22 cellular contexts compared by ENCODE assay signal in the genomic region with DNA sequence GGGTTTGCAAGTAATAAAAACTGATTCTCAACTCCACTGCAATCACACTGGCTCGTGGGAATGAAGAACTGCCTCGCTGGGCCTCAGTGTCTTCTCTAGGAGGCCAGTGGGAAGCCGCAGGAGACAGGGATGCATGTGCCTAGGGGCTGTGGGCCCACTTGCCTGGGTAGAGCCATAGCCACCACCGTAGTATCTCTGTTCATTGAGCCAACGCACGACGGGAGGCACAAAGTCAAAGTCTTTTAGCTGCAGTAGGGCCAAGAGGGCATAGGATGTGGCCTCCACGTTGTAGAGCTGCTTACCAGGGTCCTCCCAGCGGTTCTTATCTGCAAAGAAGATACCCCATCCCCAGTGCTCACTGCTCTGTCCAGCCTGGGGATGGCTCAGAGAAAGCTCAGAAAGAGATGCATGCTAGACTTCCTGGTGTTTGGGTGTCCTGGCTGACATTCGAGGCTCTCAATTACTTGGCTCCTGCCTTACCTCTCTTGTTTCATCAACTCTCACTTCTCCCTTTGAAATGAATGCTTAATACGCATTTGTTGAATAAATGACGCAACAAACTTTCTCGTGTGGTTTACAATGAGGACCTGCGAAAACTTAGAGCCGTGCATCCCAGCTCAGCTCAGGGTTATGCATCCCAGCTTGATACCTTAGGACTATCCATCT. TPM values are rescaled to one million over a fixed set of nuclear protein-coding genes. Genes with fewer than 3 reads are reported as not detected.
"Had no signal": no experiment of that assay in that cellular context is flagged by ENCODE, and none has a peak within 500 bp of the region (broad histone marks: within the 10 kb centered on the region; RNA-seq: fewer than 3 reads in every experiment).

No MANE protein-coding gene starts in this region.

- DNase-seq: activated B cell treated with CpG ODN at 0.5 μM for 24 hours; activated CD4-positive, alpha-beta memory T cell treated with anti-CD3 and anti-CD28 coated beads, Interleukin-2, amount 10 ng/mL, durations not matched to agents 7 days and 5 days; activated CD4-positive, alpha-beta T cell treated with anti-CD3 and anti-CD28 coated beads for 48 hours; activated CD8-positive, alpha-beta memory T cell treated with anti-CD3 and anti-CD28 coated beads, Interleukin-2, amount 10 ng/mL, durations not matched to agents 7 days and 5 days; activated naive CD4-positive, alpha-beta T cell treated with anti-CD3 and anti-CD28 coated beads for 36 hours; erythroblast; foreskin melanocyte; glutamatergic neuron; hippocampal formation; occipital lobe; stimulated activated CD4-positive, alpha-beta T cell treated with anti-CD3 and anti-CD28 coated beads, Interleukin-2, amount 100 ng/mL, for 24 hours; stimulated activated naive CD8-positive, alpha-beta T cell treated with anti-CD3 and anti-CD28 coated beads, Interleukin-15, Interleukin-2, amounts not matched to agents 100 U/mL and 50 U/mL, for 24 hours; substantia nigra; transverse colon; uterus had no signal

- H3K27me3 ChIP-seq: ascending aorta, transverse colon, uterus had no signal

- H3K9me3 ChIP-seq: ascending aorta, transverse colon, uterus had no signal

- ATAC-seq: activated CD8-positive, alpha-beta memory T cell treated with anti-CD3 and anti-CD28 coated beads, Interleukin-2, amount 10 ng/mL, durations not matched to agents 7 days and 5 days had no signal

- H3K27me3 Mint-ChIP-seq: activated B cell treated with CpG ODN at 0.5 μM for 24 hours; activated T-helper 17 cell treated with anti-CD3 and anti-CD28 coated beads, Interleukin-2, amount 50 U/mL, for 72 hours; central memory CD8-positive, alpha-beta T cell had no signal

- H3K4me3 Mint-ChIP-seq: activated B cell treated with CpG ODN at 0.5 μM for 24 hours; activated CD4-positive, alpha-beta memory T cell treated with anti-CD3 and anti-CD28 coated beads, Interleukin-2, amount 10 ng/mL, durations not matched to agents 7 days and 5 days; activated CD8-positive, alpha-beta memory T cell treated with anti-CD3 and anti-CD28 coated beads, Interleukin-2, amount 10 ng/mL, durations not matched to agents 7 days and 5 days; activated naive CD4-positive, alpha-beta T cell treated with anti-CD3 and anti-CD28 coated beads for 36 hours; activated T-helper 17 cell treated with anti-CD3 and anti-CD28 coated beads, Interleukin-2, amount 50 U/mL, for 72 hours; central memory CD8-positive, alpha-beta T cell; mesothelial cell of epicardium had no signal

- H3K4me1 Mint-ChIP-seq: activated B cell treated with CpG ODN at 0.5 μM for 24 hours; central memory CD8-positive, alpha-beta T cell; mesothelial cell of epicardium had no signal

- H3K27ac Mint-ChIP-seq: activated B cell treated with CpG ODN at 0.5 μM for 24 hours; activated CD4-positive, alpha-beta memory T cell treated with anti-CD3 and anti-CD28 coated beads, Interleukin-2, amount 10 ng/mL, durations not matched to agents 7 days and 5 days; activated CD8-positive, alpha-beta memory T cell treated with anti-CD3 and anti-CD28 coated beads, Interleukin-2, amount 10 ng/mL, durations not matched to agents 7 days and 5 days; activated naive CD4-positive, alpha-beta T cell treated with anti-CD3 and anti-CD28 coated beads for 36 hours; activated T-helper 17 cell treated with anti-CD3 and anti-CD28 coated beads, Interleukin-2, amount 50 U/mL, for 72 hours; mesothelial cell of epicardium; progenitor cell of endocrine pancreas had no signal

- H3K36me3 Mint-ChIP-seq: activated CD8-positive, alpha-beta memory T cell treated with anti-CD3 and anti-CD28 coated beads, Interleukin-2, amount 10 ng/mL, durations not matched to agents 7 days and 5 days; mesothelial cell of epicardium had no signal

- H3K4me1 ChIP-seq: ascending aorta, transverse colon, uterus had no signal

- H3K27ac ChIP-seq: ascending aorta, coronary artery, transverse colon, uterus had no signal

- H3K9me3 Mint-ChIP-seq: activated naive CD4-positive, alpha-beta T cell treated with anti-CD3 and anti-CD28 coated beads for 36 hours; activated T-helper 17 cell treated with anti-CD3 and anti-CD28 coated beads, Interleukin-2, amount 50 U/mL, for 72 hours; central memory CD8-positive, alpha-beta T cell had no signal

RNA-seq across cellular contexts. Expression of a gene that starts 16.1 kb away (rescaled TPM):
- total RNA-seq: lung microvascular endothelial cell, occipital lobe, progenitor cell of endocrine pancreas had no signal
